Comparison of ENCODE assay signal across 6 cellular contexts in the genomic region with DNA sequence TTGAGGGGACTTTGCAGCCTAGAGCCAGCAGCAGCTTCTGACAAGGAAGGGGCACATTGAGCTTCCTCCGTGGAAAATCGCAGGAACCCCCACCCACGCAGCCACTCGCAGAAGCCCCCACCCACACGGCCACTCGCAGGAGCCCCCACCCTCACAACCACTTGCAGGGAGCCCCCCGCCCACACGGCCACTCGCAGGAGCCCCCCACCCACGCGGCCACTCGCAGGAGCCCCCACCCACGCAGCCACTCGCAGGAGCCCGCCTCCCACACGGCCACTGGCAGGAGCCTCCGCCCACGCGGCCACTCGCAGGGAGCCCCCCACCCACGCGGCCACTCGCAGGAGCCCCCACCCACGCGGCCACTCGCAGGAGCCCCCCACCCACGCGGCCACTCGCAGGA.
"Had no signal": no experiment of that assay in that cellular context is flagged by ENCODE, and none has a peak within 500 bp of the region (broad histone marks: within the 10 kb centered on the region; RNA-seq: fewer than 3 reads in every experiment).

No MANE protein-coding gene starts in this region.

- H3K4me3 ChIP-seq: GM23248, HAP-1 had no signal

- H3K36me3 ChIP-seq: HAP-1 had no signal

- H3K27ac ChIP-seq: GM23248 had no signal

- H3K9me3 ChIP-seq: HAP-1 had no signal

- H3K4me1 ChIP-seq: HAP-1 had no signal

- ATAC-seq: HCT116 had no signal

- DNase-seq: GM23248, GOT3, H7, IMR-90 had no signal
